Comparison of ENCODE assay signal across 7 cellular contexts in genomic region chr1:145287556-145287953, GRCh38. TPM values are rescaled to one million over a fixed set of nuclear protein-coding genes. Genes with fewer than 3 reads are reported as not detected.
DNase-seq lines count a peak whose midpoint lies in the region; ATAC-seq and TF ChIP-seq lines count a peak whose summit lies in the region.
"Not testable (repeated sequence)": the region's sequence is repeated elsewhere in the genome, so short reads cannot be mapped to it uniquely, and the experiment has no call there.

No MANE protein-coding gene starts in this region.

- intact Hi-C loops in activated CD8-positive, alpha-beta T cell treated with anti-CD3 and anti-CD28 coated beads for 36 hours (cut with micrococcal nuclease), result not testable (repeated sequence)

- H3K4me3 ChIP-seq in GM12865 (ENCODE audit: low read depth, low read length), result peak overlapping the region; percentile 52

- H3K9me3 Mint-ChIP-seq in activated CD8-positive, alpha-beta T cell treated with anti-CD3 and anti-CD28 coated beads for 36 hours; brain; glutamatergic neuron (ENCODE audit: unreplicated experiment): not testable (repeated sequence)

- peak overlapping the region; percentile 80 for H3K4me3 Mint-ChIP-seq in activated CD8-positive, alpha-beta T cell treated with anti-CD3 and anti-CD28 coated beads for 36 hours
- H3K4me3 Mint-ChIP-seq in brain, result peak overlapping the region; percentile 80 to 86 (median 85)
- H3K4me3 Mint-ChIP-seq in glutamatergic neuron (ENCODE audit: unreplicated experiment), result peak overlapping the region; percentile 90

- TF ChIP-seq CTCF in GM12865 (IDR thresholded peaks at IDR 0.05; ENCODE audit: insufficient read depth, low read depth, low read length, missing control alignments); activated CD8-positive, alpha-beta T cell treated with anti-CD3 and anti-CD28 coated beads for 36 hours (IDR thresholded peaks at IDR 0.05); glutamatergic neuron (IDR thresholded peaks at IDR 0.05; ENCODE audit: partially characterized antibody, unreplicated experiment): not testable (repeated sequence)
- TF ChIP-seq CTCF in brain (conservative IDR thresholded peaks at IDR 0.05), result peak; percentile 13 to 38

- DNase-seq in GM12865 (ENCODE audit: low read depth), result peak; percentile 73
- peak; percentile 66 for DNase-seq in NCI-H774 (lab: John Stamatoyannopoulos, UW)
- DNase-seq in activated CD8-positive, alpha-beta T cell treated with anti-CD3 and anti-CD28 coated beads for 36 hours, result peak; percentile 88
- peak; percentile 68 for DNase-seq in glutamatergic neuron
- DNase-seq in mucosa of gallbladder (ENCODE audit: low spot score), result peak; percentile 67
- DNase-seq in stimulated activated CD4-positive, alpha-beta T cell treated with anti-CD3 and anti-CD28 coated beads, Interleukin-1b, Interleukin-23, amount 100 ng/mL, for 24 hours (ENCODE audit: low read depth in 4 of 4, low spot score in 1 of 4), result peak; percentile 44 to 75 (median 72)

- not testable (repeated sequence) for H3K27me3 Mint-ChIP-seq in activated CD8-positive, alpha-beta T cell treated with anti-CD3 and anti-CD28 coated beads for 36 hours; brain; glutamatergic neuron (ENCODE audit: unreplicated experiment)

- CTCF ChIA-PET in activated CD8-positive, alpha-beta T cell treated with anti-CD3 and anti-CD28 coated beads for 36 hours (lab: Charles Lee), result not testable (repeated sequence)

- POLR2A ChIA-PET in activated CD8-positive, alpha-beta T cell treated with anti-CD3 and anti-CD28 coated beads for 36 hours (lab: Charles Lee), result not testable (repeated sequence)

- H3K4me1 Mint-ChIP-seq in activated CD8-positive, alpha-beta T cell treated with anti-CD3 and anti-CD28 coated beads for 36 hours (ENCODE audit: low read depth); brain; glutamatergic neuron (ENCODE audit: low read depth, unreplicated experiment): not testable (repeated sequence)

- ATAC-seq in activated CD8-positive, alpha-beta T cell treated with anti-CD3 and anti-CD28 coated beads for 36 hours, result not testable (repeated sequence)

- H3K36me3 Mint-ChIP-seq in activated CD8-positive, alpha-beta T cell treated with anti-CD3 and anti-CD28 coated beads for 36 hours (ENCODE audit: low read depth); brain; glutamatergic neuron (ENCODE audit: unreplicated experiment): not testable (repeated sequence)

- H3K27ac Mint-ChIP-seq in activated CD8-positive, alpha-beta T cell treated with anti-CD3 and anti-CD28 coated beads for 36 hours, result peak overlapping the region; percentile 87
- H3K27ac Mint-ChIP-seq in brain (peak overlapping the region in 4 of 5 experiments; percentile 34 to 89 (median 68)), glutamatergic neuron (ENCODE audit: unreplicated experiment) (peak overlapping the region; percentile 86)

RNA-seq across cellular contexts. Expression of gene PPIAL4D, which starts 45.6 kb away (rescaled TPM):
- total RNA-seq in activated CD8-positive, alpha-beta T cell treated with anti-CD3 and anti-CD28 coated beads for 36 hours, result not detected
- not detected for polyA plus RNA-seq in brain (ENCODE audit: insufficient read depth, low read depth, low replicate concordance)
- not detected for total RNA-seq in glutamatergic neuron (ENCODE audit: unreplicated experiment)
- total RNA-seq in mucosa of gallbladder, result not detected
